Comparison of ENCODE assay signal across 2 cellular contexts in the genomic region with DNA sequence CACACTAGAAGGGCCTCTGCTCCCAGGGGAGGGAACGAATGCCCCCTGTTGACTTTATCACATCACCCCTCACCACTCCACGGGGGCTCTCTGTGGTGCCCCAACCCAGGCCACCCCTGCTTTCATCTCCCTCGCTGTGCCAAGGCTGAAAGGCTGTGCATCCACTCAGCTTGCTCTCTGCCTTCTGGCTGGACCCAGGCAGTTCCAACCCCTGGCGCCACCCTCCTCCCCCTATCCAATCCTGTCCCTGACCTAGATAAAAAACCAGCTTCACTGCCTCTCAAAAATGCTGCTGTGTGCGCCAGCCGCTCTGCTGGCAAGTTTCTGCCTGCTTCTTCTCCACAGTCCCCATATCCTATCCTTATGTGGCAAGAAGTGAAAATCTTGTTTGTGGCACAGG.
TF ChIP-seq lines count a peak whose summit lies in the region.

No MANE protein-coding gene starts in this region.

TF ChIP-seq in liver, 16 proteins besides CTCF, POLR2A, EP300 and RAD21:
- TF ChIP-seq JUND (IDR thresholded peaks at IDR 0.05) (no peak), YY1 (IDR thresholded peaks at IDR 0.05) (peak; percentile 66), GABPA (IDR thresholded peaks at IDR 0.05 in 1 of 2, conservative IDR thresholded peaks at IDR 0.05 in 1 of 2) (no peak), SP1 (IDR thresholded peaks at IDR 0.05) (peak; percentile 82), HNF4A (conservative IDR thresholded peaks at IDR 0.05) (peak; percentile 61 to 69), RXRA (IDR thresholded peaks at IDR 0.05) (peak; percentile 39 to 42)
- TF ChIP-seq, protein P1, sequence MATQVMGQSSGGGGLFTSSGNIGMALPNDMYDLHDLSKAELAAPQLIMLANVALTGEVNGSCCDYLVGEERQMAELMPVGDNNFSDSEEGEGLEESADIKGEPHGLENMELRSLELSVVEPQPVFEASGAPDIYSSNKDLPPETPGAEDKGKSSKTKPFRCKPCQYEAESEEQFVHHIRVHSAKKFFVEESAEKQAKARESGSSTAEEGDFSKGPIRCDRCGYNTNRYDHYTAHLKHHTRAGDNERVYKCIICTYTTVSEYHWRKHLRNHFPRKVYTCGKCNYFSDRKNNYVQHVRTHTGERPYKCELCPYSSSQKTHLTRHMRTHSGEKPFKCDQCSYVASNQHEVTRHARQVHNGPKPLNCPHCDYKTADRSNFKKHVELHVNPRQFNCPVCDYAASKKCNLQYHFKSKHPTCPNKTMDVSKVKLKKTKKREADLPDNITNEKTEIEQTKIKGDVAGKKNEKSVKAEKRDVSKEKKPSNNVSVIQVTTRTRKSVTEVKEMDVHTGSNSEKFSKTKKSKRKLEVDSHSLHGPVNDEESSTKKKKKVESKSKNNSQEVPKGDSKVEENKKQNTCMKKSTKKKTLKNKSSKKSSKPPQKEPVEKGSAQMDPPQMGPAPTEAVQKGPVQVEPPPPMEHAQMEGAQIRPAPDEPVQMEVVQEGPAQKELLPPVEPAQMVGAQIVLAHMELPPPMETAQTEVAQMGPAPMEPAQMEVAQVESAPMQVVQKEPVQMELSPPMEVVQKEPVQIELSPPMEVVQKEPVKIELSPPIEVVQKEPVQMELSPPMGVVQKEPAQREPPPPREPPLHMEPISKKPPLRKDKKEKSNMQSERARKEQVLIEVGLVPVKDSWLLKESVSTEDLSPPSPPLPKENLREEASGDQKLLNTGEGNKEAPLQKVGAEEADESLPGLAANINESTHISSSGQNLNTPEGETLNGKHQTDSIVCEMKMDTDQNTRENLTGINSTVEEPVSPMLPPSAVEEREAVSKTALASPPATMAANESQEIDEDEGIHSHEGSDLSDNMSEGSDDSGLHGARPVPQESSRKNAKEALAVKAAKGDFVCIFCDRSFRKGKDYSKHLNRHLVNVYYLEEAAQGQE (IDR thresholded peaks at IDR 0.05) = peak; percentile 86

TF ChIP-seq in HepG2, 621 proteins besides CTCF, POLR2A, EP300 and RAD21:
- TF ChIP-seq ZBTB7A (CRISPR knock-in tag; IDR thresholded peaks at IDR 0.05) = no peak
- TF ChIP-seq KAT8 (CRISPR knock-in tag; IDR thresholded peaks at IDR 0.05) = no peak
- TF ChIP-seq, protein P2, sequence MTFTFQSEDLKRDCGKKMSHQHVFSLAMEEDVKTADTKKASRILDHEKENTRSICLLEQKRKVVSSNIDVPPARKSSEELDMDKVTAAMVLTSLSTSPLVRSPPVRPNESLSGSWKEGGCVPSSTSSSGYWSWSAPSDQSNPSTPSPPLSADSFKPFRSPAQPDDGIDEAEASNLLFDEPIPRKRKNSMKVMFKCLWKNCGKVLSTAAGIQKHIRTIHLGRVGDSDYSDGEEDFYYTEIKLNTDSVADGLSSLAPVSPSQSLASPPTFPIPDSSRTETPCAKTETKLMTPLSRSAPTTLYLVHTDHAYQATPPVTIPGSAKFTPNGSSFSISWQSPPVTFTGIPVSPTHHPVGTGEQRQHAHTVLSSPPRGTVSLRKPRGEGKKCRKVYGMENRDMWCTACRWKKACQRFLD (CRISPR knock-in tag; IDR thresholded peaks at IDR 0.05; ENCODE audit: borderline replicate concordance) = no peak
- TF ChIP-seq SRY (CRISPR knock-in tag; IDR thresholded peaks at IDR 0.05) = no peak
- TF ChIP-seq SP4 (CRISPR knock-in tag; IDR thresholded peaks at IDR 0.05) = no peak
- no peak for TF ChIP-seq RFXAP (CRISPR knock-in tag; IDR thresholded peaks at IDR 0.05; ENCODE audit: borderline replicate concordance)
- TF ChIP-seq SMYD3 (CRISPR knock-in tag; IDR thresholded peaks at IDR 0.05) = no peak
- no peak for TF ChIP-seq TSC22D2 (CRISPR knock-in tag; IDR thresholded peaks at IDR 0.05; ENCODE audit: borderline replicate concordance)
- TF ChIP-seq, protein P3, sequence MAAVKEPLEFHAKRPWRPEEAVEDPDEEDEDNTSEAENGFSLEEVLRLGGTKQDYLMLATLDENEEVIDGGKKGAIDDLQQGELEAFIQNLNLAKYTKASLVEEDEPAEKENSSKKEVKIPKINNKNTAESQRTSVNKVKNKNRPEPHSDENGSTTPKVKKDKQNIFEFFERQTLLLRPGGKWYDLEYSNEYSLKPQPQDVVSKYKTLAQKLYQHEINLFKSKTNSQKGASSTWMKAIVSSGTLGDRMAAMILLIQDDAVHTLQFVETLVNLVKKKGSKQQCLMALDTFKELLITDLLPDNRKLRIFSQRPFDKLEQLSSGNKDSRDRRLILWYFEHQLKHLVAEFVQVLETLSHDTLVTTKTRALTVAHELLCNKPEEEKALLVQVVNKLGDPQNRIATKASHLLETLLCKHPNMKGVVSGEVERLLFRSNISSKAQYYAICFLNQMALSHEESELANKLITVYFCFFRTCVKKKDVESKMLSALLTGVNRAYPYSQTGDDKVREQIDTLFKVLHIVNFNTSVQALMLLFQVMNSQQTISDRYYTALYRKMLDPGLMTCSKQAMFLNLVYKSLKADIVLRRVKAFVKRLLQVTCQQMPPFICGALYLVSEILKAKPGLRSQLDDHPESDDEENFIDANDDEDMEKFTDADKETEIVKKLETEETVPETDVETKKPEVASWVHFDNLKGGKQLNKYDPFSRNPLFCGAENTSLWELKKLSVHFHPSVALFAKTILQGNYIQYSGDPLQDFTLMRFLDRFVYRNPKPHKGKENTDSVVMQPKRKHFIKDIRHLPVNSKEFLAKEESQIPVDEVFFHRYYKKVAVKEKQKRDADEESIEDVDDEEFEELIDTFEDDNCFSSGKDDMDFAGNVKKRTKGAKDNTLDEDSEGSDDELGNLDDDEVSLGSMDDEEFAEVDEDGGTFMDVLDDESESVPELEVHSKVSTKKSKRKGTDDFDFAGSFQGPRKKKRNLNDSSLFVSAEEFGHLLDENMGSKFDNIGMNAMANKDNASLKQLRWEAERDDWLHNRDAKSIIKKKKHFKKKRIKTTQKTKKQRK (IDR thresholded peaks at IDR 0.05; ENCODE audit: low read length) = no peak
- no peak for TF ChIP-seq ELF1 (CRISPR knock-in tag; IDR thresholded peaks at IDR 0.05)
- no peak for TF ChIP-seq ZNF7 (CRISPR knock-in tag; IDR thresholded peaks at IDR 0.05)
- TF ChIP-seq, protein P4, sequence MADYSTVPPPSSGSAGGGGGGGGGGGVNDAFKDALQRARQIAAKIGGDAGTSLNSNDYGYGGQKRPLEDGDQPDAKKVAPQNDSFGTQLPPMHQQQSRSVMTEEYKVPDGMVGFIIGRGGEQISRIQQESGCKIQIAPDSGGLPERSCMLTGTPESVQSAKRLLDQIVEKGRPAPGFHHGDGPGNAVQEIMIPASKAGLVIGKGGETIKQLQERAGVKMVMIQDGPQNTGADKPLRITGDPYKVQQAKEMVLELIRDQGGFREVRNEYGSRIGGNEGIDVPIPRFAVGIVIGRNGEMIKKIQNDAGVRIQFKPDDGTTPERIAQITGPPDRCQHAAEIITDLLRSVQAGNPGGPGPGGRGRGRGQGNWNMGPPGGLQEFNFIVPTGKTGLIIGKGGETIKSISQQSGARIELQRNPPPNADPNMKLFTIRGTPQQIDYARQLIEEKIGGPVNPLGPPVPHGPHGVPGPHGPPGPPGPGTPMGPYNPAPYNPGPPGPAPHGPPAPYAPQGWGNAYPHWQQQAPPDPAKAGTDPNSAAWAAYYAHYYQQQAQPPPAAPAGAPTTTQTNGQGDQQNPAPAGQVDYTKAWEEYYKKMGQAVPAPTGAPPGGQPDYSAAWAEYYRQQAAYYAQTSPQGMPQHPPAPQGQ (CRISPR knock-in tag; IDR thresholded peaks at IDR 0.05; ENCODE audit: borderline replicate concordance) = no peak
- no peak for TF ChIP-seq ZNF589 (CRISPR knock-in tag; conservative IDR thresholded peaks at IDR 0.05)
- no peak for TF ChIP-seq MED8 (CRISPR knock-in tag; IDR thresholded peaks at IDR 0.05; ENCODE audit: insufficient replicate concordance)
- TF ChIP-seq, protein P5, sequence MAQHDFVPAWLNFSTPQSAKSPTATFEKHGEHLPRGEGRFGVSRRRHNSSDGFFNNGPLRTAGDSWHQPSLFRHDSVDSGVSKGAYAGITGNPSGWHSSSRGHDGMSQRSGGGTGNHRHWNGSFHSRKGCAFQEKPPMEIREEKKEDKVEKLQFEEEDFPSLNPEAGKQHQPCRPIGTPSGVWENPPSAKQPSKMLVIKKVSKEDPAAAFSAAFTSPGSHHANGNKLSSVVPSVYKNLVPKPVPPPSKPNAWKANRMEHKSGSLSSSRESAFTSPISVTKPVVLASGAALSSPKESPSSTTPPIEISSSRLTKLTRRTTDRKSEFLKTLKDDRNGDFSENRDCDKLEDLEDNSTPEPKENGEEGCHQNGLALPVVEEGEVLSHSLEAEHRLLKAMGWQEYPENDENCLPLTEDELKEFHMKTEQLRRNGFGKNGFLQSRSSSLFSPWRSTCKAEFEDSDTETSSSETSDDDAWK (CRISPR knock-in tag; IDR thresholded peaks at IDR 0.05) = no peak
- TF ChIP-seq ZNF557 (CRISPR knock-in tag; IDR thresholded peaks at IDR 0.05) = no peak
- TF ChIP-seq, protein P6, sequence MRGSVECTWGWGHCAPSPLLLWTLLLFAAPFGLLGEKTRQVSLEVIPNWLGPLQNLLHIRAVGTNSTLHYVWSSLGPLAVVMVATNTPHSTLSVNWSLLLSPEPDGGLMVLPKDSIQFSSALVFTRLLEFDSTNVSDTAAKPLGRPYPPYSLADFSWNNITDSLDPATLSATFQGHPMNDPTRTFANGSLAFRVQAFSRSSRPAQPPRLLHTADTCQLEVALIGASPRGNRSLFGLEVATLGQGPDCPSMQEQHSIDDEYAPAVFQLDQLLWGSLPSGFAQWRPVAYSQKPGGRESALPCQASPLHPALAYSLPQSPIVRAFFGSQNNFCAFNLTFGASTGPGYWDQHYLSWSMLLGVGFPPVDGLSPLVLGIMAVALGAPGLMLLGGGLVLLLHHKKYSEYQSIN (CRISPR knock-in tag; IDR thresholded peaks at IDR 0.05; ENCODE audit: borderline replicate concordance) = no peak
TF ChIP-seq in HepG2: peak in this region for 0.
